Comparison of ENCODE assay signal across 14 cellular contexts in the genomic region with DNA sequence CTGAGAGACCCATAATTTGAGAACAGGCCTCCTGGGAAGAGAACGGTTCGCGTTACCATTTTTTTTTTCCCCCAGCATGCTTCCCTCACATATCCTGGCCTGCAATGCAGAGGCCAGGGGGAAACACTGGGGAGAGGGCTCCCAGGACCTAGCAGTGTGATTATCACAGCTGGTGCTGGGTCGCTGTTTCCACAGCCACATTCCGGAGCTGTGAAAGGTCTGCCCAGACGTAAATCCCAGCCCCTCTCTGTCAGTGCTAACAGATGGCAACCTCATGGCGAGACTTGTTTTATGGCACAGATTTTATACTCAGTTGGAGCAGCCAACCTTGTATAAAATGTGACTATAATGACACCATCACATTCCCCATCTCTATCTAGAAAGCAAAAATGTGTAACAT.
DNase-seq lines count a peak whose midpoint lies in the region; ATAC-seq, FAIRE-seq and TF ChIP-seq lines count a peak whose summit lies in the region.
"Had no signal": no experiment of that assay in that cellular context is flagged by ENCODE, and none has a peak within 500 bp of the region (broad histone marks: within the 10 kb centered on the region; RNA-seq: fewer than 3 reads in every experiment).

No MANE protein-coding gene starts in this region.

- H3K4me1 Mint-ChIP-seq in WTC11 = peaks cover 59% of the 10 kb centered on the region
- H3K4me1 Mint-ChIP-seq in glutamatergic neuron (ENCODE audit: low read depth, unreplicated experiment) = peaks cover 49% of the 10 kb centered on the region
- H3K4me1 Mint-ChIP-seq in osteocyte (ENCODE audit: unreplicated experiment) = peaks cover 15% of the 10 kb centered on the region
- no peaks in the 10 kb centered on the region for H3K4me1 Mint-ChIP-seq in activated T-cell treated with anti-CD3 and anti-CD28 coated beads, Interleukin-2, amount 50 U/mL, for 24 hours (ENCODE audit: low read depth)
- H3K4me1 Mint-ChIP-seq: stimulated activated effector memory CD8-positive, alpha-beta T cell treated with anti-CD3 and anti-CD28 coated beads, Interleukin-12 subunit alpha, Interleukin-12 subunit beta, amount 100 ng/mL, for 72 hours had no signal

- H3K27me3 Mint-ChIP-seq in WTC11 (ENCODE audit: low read depth) = no peaks in the 10 kb centered on the region
- H3K27me3 Mint-ChIP-seq in glutamatergic neuron (ENCODE audit: unreplicated experiment) = peaks cover 1% of the 10 kb centered on the region
- H3K27me3 Mint-ChIP-seq in osteocyte (ENCODE audit: unreplicated experiment) = peaks cover under 1% of the 10 kb centered on the region
- H3K27me3 Mint-ChIP-seq in activated T-cell treated with anti-CD3 and anti-CD28 coated beads, Interleukin-2, amount 50 U/mL, for 24 hours = no peaks in the 10 kb centered on the region
- H3K27me3 Mint-ChIP-seq: activated CD4-positive, alpha-beta memory T cell treated with anti-CD3 and anti-CD28 coated beads for 36 hours had no signal

- H3K4me3 Mint-ChIP-seq in WTC11 (peak overlapping the region; percentile 38), glutamatergic neuron (ENCODE audit: unreplicated experiment) (peak overlapping the region; percentile 58), osteocyte (ENCODE audit: unreplicated experiment) (no peak overlapping the region)
- H3K4me3 Mint-ChIP-seq in activated T-cell treated with anti-CD3 and anti-CD28 coated beads, Interleukin-2, amount 50 U/mL, for 24 hours = no peak overlapping the region
- H3K4me3 Mint-ChIP-seq: activated CD4-positive, alpha-beta memory T cell treated with anti-CD3 and anti-CD28 coated beads for 36 hours; stimulated activated effector memory CD8-positive, alpha-beta T cell treated with anti-CD3 and anti-CD28 coated beads, Interleukin-12 subunit alpha, Interleukin-12 subunit beta, amount 100 ng/mL, for 72 hours had no signal

- no peak for FAIRE-seq in RCC 7860 (lab: Jason Lieb, UNC)
- FAIRE-seq: HepG2 had no signal

- H3K36me3 Mint-ChIP-seq in WTC11 = no peaks in the 10 kb centered on the region
- H3K36me3 Mint-ChIP-seq in glutamatergic neuron (ENCODE audit: unreplicated experiment) = no peaks in the 10 kb centered on the region
- no peaks in the 10 kb centered on the region for H3K36me3 Mint-ChIP-seq in osteocyte (ENCODE audit: unreplicated experiment)
- H3K36me3 Mint-ChIP-seq in activated T-cell treated with anti-CD3 and anti-CD28 coated beads, Interleukin-2, amount 50 U/mL, for 24 hours (ENCODE audit: low read depth) = no peaks in the 10 kb centered on the region
- H3K36me3 Mint-ChIP-seq: activated CD4-positive, alpha-beta memory T cell treated with anti-CD3 and anti-CD28 coated beads for 36 hours; stimulated activated effector memory CD8-positive, alpha-beta T cell treated with anti-CD3 and anti-CD28 coated beads, Interleukin-12 subunit alpha, Interleukin-12 subunit beta, amount 100 ng/mL, for 72 hours had no signal

- peak; percentile 92 for ATAC-seq in WTC11
- ATAC-seq: HepG2; stimulated activated effector memory CD8-positive, alpha-beta T cell treated with anti-CD3 and anti-CD28 coated beads, Interleukin-12 subunit alpha, Interleukin-12 subunit beta, amount 100 ng/mL, for 72 hours; upper lobe of right lung had no signal

- TF ChIP-seq CTCF in WTC11 (IDR thresholded peaks at IDR 0.05) = no peak
- TF ChIP-seq CTCF in glutamatergic neuron (IDR thresholded peaks at IDR 0.05; ENCODE audit: partially characterized antibody, unreplicated experiment) = no peak
- TF ChIP-seq CTCF in osteocyte (IDR thresholded peaks at IDR 0.05) = no peak

- H3K27ac Mint-ChIP-seq in WTC11 (peak overlapping the region; percentile 94), glutamatergic neuron (ENCODE audit: unreplicated experiment) (peak overlapping the region; percentile 7), osteocyte (ENCODE audit: unreplicated experiment) (peak overlapping the region; percentile 39)
- no peak overlapping the region for H3K27ac Mint-ChIP-seq in activated T-cell treated with anti-CD3 and anti-CD28 coated beads, Interleukin-2, amount 50 U/mL, for 24 hours
- H3K27ac Mint-ChIP-seq: activated CD4-positive, alpha-beta memory T cell treated with anti-CD3 and anti-CD28 coated beads for 36 hours; stimulated activated effector memory CD8-positive, alpha-beta T cell treated with anti-CD3 and anti-CD28 coated beads, Interleukin-12 subunit alpha, Interleukin-12 subunit beta, amount 100 ng/mL, for 72 hours had no signal

- H3K9me3 Mint-ChIP-seq in WTC11 (peaks cover 3% of the 10 kb centered on the region; the same call in 1 of the 2 replicates), glutamatergic neuron (ENCODE audit: unreplicated experiment) (peaks cover 1% of the 10 kb centered on the region), osteocyte (ENCODE audit: unreplicated experiment) (no peaks in the 10 kb centered on the region)
- no peaks in the 10 kb centered on the region for H3K9me3 Mint-ChIP-seq in activated T-cell treated with anti-CD3 and anti-CD28 coated beads, Interleukin-2, amount 50 U/mL, for 24 hours

- DNase-seq in HEK293T (ENCODE audit: extremely low spot score) (peak; percentile 16), WTC11 (ENCODE audit: low spot score) (peak; percentile 49), glutamatergic neuron (peak; percentile 42), osteocyte (ENCODE audit: extremely low spot score, unreplicated experiment) (no peak), RCC 7860 (ENCODE audit: low spot score) (no peak), cortex of kidney (lab: John Stamatoyannopoulos, UW) (no peak), KG1 (lab: John Stamatoyannopoulos, UW) (no peak)
- DNase-seq in activated T-cell treated with anti-CD3 and anti-CD28 coated beads, Interleukin-2, amount 50 U/mL, for 24 hours = no peak
- DNase-seq: activated CD4-positive, alpha-beta memory T cell treated with anti-CD3 and anti-CD28 coated beads for 36 hours; dermis blood vessel endothelial cell; nucleus accumbens; upper lobe of right lung had no signal

- CTCF ChIA-PET in HEK293T (lab: Yijun Ruan, JAX) = interaction anchor here (0.6 kb wide), 1 partner anchor 33 kb away, joined by 5 read pairs; no protein-coding TSS in a partner anchor
- CTCF ChIA-PET in WTC11 (lab: Charles Lee) = no interaction called here

- POLR2A ChIA-PET in HEK293T (lab: Yijun Ruan, JAX) (interaction anchor here (1.0 kb wide), 1 partner anchor 151 kb away, joined by 3 read pairs; no protein-coding TSS in a partner anchor), WTC11 (lab: Charles Lee) (no interaction called here)

TF ChIP-seq in HEK293T, 16 proteins besides CTCF, POLR2A, EP300 and RAD21:
- TF ChIP-seq NFRKB (IDR thresholded peaks at IDR 0.05) (no peak), FOXM1 (IDR thresholded peaks at IDR 0.05; ENCODE audit: borderline replicate concordance) (no peak), L3MBTL2 (conservative IDR thresholded peaks at IDR 0.05) (no peak), TARDBP (IDR thresholded peaks at IDR 0.05) (no peak), FOXK2 (IDR thresholded peaks at IDR 0.05) (no peak)
- TF ChIP-seq, protein P1, sequence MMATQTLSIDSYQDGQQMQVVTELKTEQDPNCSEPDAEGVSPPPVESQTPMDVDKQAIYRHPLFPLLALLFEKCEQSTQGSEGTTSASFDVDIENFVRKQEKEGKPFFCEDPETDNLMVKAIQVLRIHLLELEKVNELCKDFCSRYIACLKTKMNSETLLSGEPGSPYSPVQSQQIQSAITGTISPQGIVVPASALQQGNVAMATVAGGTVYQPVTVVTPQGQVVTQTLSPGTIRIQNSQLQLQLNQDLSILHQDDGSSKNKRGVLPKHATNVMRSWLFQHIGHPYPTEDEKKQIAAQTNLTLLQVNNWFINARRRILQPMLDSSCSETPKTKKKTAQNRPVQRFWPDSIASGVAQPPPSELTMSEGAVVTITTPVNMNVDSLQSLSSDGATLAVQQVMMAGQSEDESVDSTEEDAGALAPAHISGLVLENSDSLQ (IDR thresholded peaks at IDR 0.05) = peak; percentile 37; the same call in 1 of the 2 replicates

TF ChIP-seq in WTC11, 78 proteins besides CTCF, POLR2A, EP300 and RAD21:
- TF ChIP-seq TEAD1 (CRISPR knock-in tag; IDR thresholded peaks at IDR 0.05) (peak; percentile 66; the same call in 1 of the 2 replicates), ZNF423 (CRISPR knock-in tag; IDR thresholded peaks at IDR 0.05) (peak; percentile 66), MAX (CRISPR knock-in tag; IDR thresholded peaks at IDR 0.05) (no peak)

Comparison
In these comparisons a context has a peak if more than half of its experiments do, and no peak if none do; other contexts are left out.
1. DNase-seq: peak in HEK293T (single experiment), WTC11 (single experiment) and glutamatergic neuron (single experiment); none in osteocyte (single experiment), RCC 7860 (single experiment), cortex of kidney (single experiment), activated T-cell treated with anti-CD3 and anti-CD28 coated beads, Interleukin-2, amount 50 U/mL, for 24 hours (single experiment) and KG1 (single experiment).
2. H3K4me3 Mint-ChIP-seq: peak in WTC11 (single experiment) and glutamatergic neuron (single experiment); none in osteocyte (single experiment) and activated T-cell treated with anti-CD3 and anti-CD28 coated beads, Interleukin-2, amount 50 U/mL, for 24 hours (single experiment).